22 cellular contexts compared by ENCODE assay signal in the genomic region with DNA sequence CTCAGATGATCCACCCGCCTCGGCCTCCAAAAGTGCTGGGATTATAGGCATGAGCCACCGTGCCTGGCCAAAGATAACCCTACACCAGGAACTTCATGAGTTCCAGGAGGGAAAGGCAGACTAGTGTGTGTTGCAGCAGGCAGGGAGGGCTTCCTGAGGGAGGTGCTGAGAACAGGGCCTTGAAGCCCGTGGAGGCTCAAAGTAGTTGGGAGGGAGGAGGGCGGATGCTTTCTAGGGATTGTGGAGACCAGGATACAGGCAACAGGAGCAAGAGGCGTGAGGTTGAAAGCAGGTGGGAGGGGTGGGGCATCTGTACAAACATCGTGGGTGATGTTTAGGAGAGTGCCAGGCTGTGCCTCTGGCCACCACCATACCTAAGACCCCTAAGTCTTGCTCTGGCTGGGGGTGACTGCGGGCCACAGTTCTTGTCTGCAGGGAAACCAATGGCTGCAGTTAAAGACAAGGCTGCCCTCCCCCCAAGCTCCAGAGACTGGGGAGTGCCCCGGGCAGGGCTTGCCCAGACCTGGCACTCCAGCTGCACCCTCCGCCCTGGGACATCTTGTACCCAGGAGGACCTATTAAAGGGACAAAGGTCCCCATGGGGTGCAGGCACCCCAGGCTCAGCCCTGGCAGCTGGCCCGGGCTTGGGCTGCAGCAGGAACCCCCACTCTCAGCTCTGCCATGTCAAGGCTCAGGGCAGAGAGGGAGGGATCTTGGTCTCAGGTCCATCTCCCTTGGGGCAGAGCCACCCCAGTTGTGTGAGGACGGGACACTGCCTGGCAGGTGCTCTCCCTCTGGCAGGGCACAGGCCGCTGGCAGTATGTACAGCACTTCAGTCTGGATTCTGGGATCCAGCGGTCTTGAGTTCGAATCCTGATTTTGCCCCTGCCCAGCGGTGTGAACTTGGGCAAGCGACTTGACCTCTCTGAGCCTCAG. TPM values are rescaled to one million over a fixed set of nuclear protein-coding genes. Genes with fewer than 3 reads are reported as not detected.
DNase-seq lines count a peak whose midpoint lies in the region; ATAC-seq and TF ChIP-seq lines count a peak whose summit lies in the region.
"Had no signal": no experiment of that assay in that cellular context is flagged by ENCODE, and none has a peak within 500 bp of the region (broad histone marks: within the 10 kb centered on the region; RNA-seq: fewer than 3 reads in every experiment).

No MANE protein-coding gene starts in this region.

- ATAC-seq in RWPE2 (ENCODE audit: low read depth) (peak; percentile 68), left lobe of liver (peak; percentile 19), HG02798 (IDR thresholded peaks at IDR 0.05; ENCODE audit: poor library complexity, unreplicated experiment) (no peak)
- ATAC-seq: body of pancreas; effector memory CD8-positive, alpha-beta T cell; natural killer cell; Panc1; pancreas; stimulated activated naive CD8-positive, alpha-beta T cell treated with anti-CD3 and anti-CD28 coated beads, Interleukin-15, Interleukin-2, amounts not matched to agents 100 U/mL and 50 U/mL, for 24 hours had no signal

- H3K9me3 ChIP-seq in RWPE2 (ENCODE audit: severe bottlenecking) = no peaks in the 10 kb centered on the region
- no peaks in the 10 kb centered on the region for H3K9me3 ChIP-seq in esophagus (ENCODE audit: control insufficient read depth in 2 of 2, insufficient read depth in 1 of 2, low read depth in 1 of 2, low read length in 1 of 2)
- H3K9me3 ChIP-seq in stomach = no peaks in the 10 kb centered on the region
- H3K9me3 ChIP-seq in testis = no peaks in the 10 kb centered on the region
- H3K9me3 ChIP-seq: body of pancreas, MG63, pancreas, right lobe of liver, tibial nerve had no signal

- WGBS in esophagus, 2 donors = 58 to 61% methylated on average over 17 of the region's 17 CpGs
- WGBS in stomach, 5 donors = 55 to 86% (median 66%) methylated on average over 14 to 17 of the region's 17 CpGs
- WGBS in testis, 2 donors = 84 to 87% methylated on average over 11 to 17 of the region's 17 CpGs

- no peak for TF ChIP-seq CTCF in RWPE2 (IDR thresholded peaks at IDR 0.05; ENCODE audit: poor library complexity, severe bottlenecking)
- no peak for TF ChIP-seq CTCF in stomach (IDR thresholded peaks at IDR 0.05)
- no peak for TF ChIP-seq CTCF in testis (IDR thresholded peaks at IDR 0.05)

- H3K27ac ChIP-seq in RWPE2 (ENCODE audit: poor library complexity, severe bottlenecking) (peak overlapping the region; percentile 5), esophagus (ENCODE audit: low read depth in 2 of 2, low read length in 1 of 2) (peak overlapping the region; percentile 32 to 86), stomach (peak overlapping the region in 1 of 5 donors; percentile 38), testis (no peak overlapping the region)
- H3K27ac ChIP-seq: body of pancreas, pancreas, right lobe of liver had no signal

- TF ChIP-seq POLR2A in stomach (IDR thresholded peaks at IDR 0.05) (no peak), testis (IDR thresholded peaks at IDR 0.05) (no peak)

- intact Hi-C loops in stomach (cut with DNase I; ENCODE audit: low total_unique reads) (no loop called here), testis (cut with DNase I; ENCODE audit: low total_unique reads) (no loop called here)

- H3K27me3 ChIP-seq in RWPE2 (ENCODE audit: insufficient read depth, poor library complexity, severe bottlenecking) (no peaks in the 10 kb centered on the region), esophagus (ENCODE audit: control insufficient read depth in 1 of 2, insufficient read depth in 2 of 2, low read length in 2 of 2) (no peaks in the 10 kb centered on the region), stomach (peaks cover 0 to 7% (median 3%) of the 10 kb centered on the region in 3 donors), testis (no peaks in the 10 kb centered on the region)
- H3K27me3 ChIP-seq: body of pancreas, MG63, pancreas, right lobe of liver had no signal

- TF ChIP-seq EP300 in stomach (IDR thresholded peaks at IDR 0.05) = no peak

- peaks cover 12% of the 10 kb centered on the region for H3K4me1 ChIP-seq in RWPE2 (ENCODE audit: insufficient read depth, poor library complexity, severe bottlenecking)
- H3K4me1 ChIP-seq in esophagus (ENCODE audit: control insufficient read depth in 2 of 2, insufficient read depth in 2 of 2, low read length in 1 of 2) = peaks cover 8 to 27% of the 10 kb centered on the region in 2 donors
- H3K4me1 ChIP-seq in stomach = peaks cover 13 to 56% (median 43%) of the 10 kb centered on the region in 4 donors
- H3K4me1 ChIP-seq in testis = peaks cover 6% of the 10 kb centered on the region
- H3K4me1 ChIP-seq: right lobe of liver had no signal

- no peak for DNase-seq in RWPE2 (ENCODE audit: low spot score)
- no peak for DNase-seq in left lobe of liver (ENCODE audit: low spot score)
- peak; percentile 80 for DNase-seq in stomach
- DNase-seq in NCI-H510A treated with DMSO at 0.1 percent for 48 hours (lab: John Stamatoyannopoulos, UW) = no peak
- DNase-seq in SW480 (ENCODE audit: low spot score) = no peak
- no peak for DNase-seq in testis
- DNase-seq: activated gamma-delta T cell treated with Interleukin-2 at 50 U/mL for 16 hours; effector memory CD8-positive, alpha-beta T cell; HCEC 1CT; kidney; mesenchymal stem cell; MG63; natural killer cell; pancreas; right lobe of liver; stimulated activated CD4-positive, alpha-beta T cell treated with anti-CD3 and anti-CD28 coated beads, Interleukin-4, amount 100 ng/mL, for 4 hours; stimulated activated naive CD8-positive, alpha-beta T cell treated with anti-CD3 and anti-CD28 coated beads, Interleukin-15, Interleukin-2, amounts not matched to agents 100 U/mL and 50 U/mL, for 24 hours had no signal

- H3K36me3 ChIP-seq in RWPE2 (ENCODE audit: low read depth) (no peaks in the 10 kb centered on the region), esophagus (ENCODE audit: control insufficient read depth in 2 of 2, insufficient read depth in 2 of 2, low read length in 1 of 2) (no peaks in the 10 kb centered on the region), stomach (no peaks in the 10 kb centered on the region), testis (ENCODE audit: low read depth, missing control alignments) (no peaks in the 10 kb centered on the region)
- H3K36me3 ChIP-seq: MG63, pancreas, right lobe of liver, tibial nerve had no signal

- no peak overlapping the region for H3K4me3 ChIP-seq in RWPE2 (ENCODE audit: severe bottlenecking)
- H3K4me3 ChIP-seq in esophagus (ENCODE audit: low read depth in 1 of 2, low read length in 2 of 2) = no peak overlapping the region
- H3K4me3 ChIP-seq in stomach = no peak overlapping the region
- H3K4me3 ChIP-seq in testis = no peak overlapping the region
- H3K4me3 ChIP-seq: body of pancreas, MG63, pancreas, right lobe of liver, tibial nerve had no signal

RNA-seq across cellular contexts. Expression of a gene that starts 22.1 kb away (rescaled TPM):
- polyA plus RNA-seq in esophagus (10 to 100 TPM; 10.8 to 18.1 TPM), stomach (10 to 100 TPM in 1 of 3 donors, 1 to 10 TPM in 2; 6.0 to 11.8 (median 6.5) TPM), testis (ENCODE audit: insufficient read depth, low read depth, low replicate concordance) (10.3 TPM)
- total RNA-seq in left lobe of liver (4.8 TPM), stomach (100 to 1,000 TPM in 2 of 5 donors, 10 to 100 TPM in 3; 24.6 to 166 (median 66.5) TPM), testis (10 to 100 TPM in 1 of 2 donors, 1 to 10 TPM in 1; 9.4 to 12.3 TPM)

Comparison
In these comparisons a context has a peak if more than half of its experiments do, and no peak if none do; other contexts are left out.
1. H3K27ac ChIP-seq: peak in RWPE2 (single experiment) and esophagus (2 of 2); none in testis (0 of 2).